ENCODE assay signal across 1 cellular context in the genomic region with DNA sequence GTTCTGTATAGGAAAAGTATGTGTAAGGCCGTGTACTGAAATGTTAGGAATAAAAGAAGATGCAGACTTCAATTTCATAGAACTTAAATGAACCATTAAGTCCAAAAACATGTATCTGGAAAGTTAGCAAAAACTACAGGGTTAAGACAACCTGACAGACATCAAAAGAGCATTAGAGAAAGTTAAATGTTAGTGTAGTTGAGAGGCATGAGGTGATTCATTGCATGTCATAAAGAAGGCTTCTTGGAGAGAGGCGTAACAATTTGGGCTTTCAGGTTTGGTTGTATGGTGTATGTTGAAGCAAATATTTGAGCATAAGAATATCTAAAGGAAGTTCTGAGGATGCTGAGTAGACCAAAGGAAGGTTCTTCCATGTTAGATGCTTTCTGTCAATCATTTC.
TF ChIP-seq lines count a peak whose summit lies in the region.

No MANE protein-coding gene starts in this region.

TF ChIP-seq in HEK293, 187 proteins besides CTCF, POLR2A, EP300 and RAD21 (continued from another document):
- TF ChIP-seq KLF17 (tag by site-specific recombination; IDR thresholded peaks at IDR 0.05), result no peak
- no peak for TF ChIP-seq ZFP41 (tag by site-specific recombination; IDR thresholded peaks at IDR 0.05; ENCODE audit: borderline replicate concordance)
- TF ChIP-seq KLF9 (tag by site-specific recombination; IDR thresholded peaks at IDR 0.05; ENCODE audit: low read depth), result no peak
- no peak for TF ChIP-seq ZNF654 (tag by site-specific recombination; IDR thresholded peaks at IDR 0.05; ENCODE audit: low read depth)
TF ChIP-seq in HEK293: peak in this region for 2.
